ENCODE assay signal across 23 cellular contexts in the genomic region with DNA sequence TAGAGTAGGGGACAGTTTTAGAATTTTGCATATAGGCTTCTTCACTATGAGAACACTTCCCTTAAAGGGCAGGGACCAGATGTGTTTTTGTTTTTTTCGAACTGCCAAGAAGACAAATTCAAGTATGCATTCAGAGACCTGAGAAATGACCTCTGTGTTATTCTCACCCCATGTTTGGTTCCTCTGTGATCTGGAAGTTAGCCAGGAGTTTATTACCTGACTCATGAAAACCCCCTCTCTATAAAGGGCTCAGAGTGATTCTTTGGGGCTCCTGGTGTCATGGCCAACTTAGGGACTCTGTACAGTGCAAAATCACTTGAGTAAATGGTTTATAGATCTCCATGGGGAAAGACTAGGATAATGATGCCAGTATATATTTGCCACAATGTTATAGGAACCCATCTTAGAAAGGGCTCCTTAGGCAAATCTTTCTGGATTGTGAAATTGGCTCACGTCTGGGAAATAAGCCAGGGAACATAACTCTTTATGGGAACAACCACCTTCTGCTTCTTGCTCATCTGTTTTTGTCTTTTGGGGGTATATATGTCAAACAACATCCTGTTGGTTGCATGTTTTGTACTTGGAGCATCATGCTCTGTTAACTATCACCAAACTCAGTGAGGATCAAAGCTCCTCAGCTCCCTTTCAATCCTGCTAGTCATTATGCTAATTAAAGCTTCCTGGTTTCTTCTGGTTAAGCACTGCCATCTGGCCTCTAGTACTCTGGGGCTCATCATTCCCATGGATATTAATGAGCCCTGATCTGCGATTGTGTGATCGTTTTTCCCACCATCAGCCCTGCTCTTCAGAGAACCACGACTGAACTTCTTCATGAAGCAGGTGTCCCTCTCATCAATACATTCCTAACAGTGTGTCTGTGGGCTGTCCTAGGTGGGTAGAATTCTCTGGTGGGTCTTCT.
DNase-seq lines count a peak whose midpoint lies in the region; ATAC-seq and TF ChIP-seq lines count a peak whose summit lies in the region.
"Had no signal": no experiment of that assay in that cellular context is flagged by ENCODE, and none has a peak within 500 bp of the region (broad histone marks: within the 10 kb centered on the region; RNA-seq: fewer than 3 reads in every experiment).

No MANE protein-coding gene starts in this region.

- no peaks in the 10 kb centered on the region for H3K36me3 Mint-ChIP-seq in endodermal cell (ENCODE audit: low read depth)
- H3K36me3 Mint-ChIP-seq: stimulated activated naive B cell treated with anti-CD40 and anti-IgM and Interleukin-4, amounts not matched to agents 10 μg/mL and 1 μg/mL and 100 μg/mL, for 72 hours; WTC11 had no signal

- H3K4me3 ChIP-seq in upper lobe of right lung (no peak overlapping the region), endodermal cell (ENCODE audit: low read length) (no peak overlapping the region)
- H3K4me3 ChIP-seq: prostate gland had no signal

- no peaks in the 10 kb centered on the region for H3K9me3 ChIP-seq in upper lobe of right lung
- no peaks in the 10 kb centered on the region for H3K9me3 ChIP-seq in endodermal cell (ENCODE audit: control insufficient read depth, low read length)
- H3K9me3 ChIP-seq: prostate gland had no signal

- no peak overlapping the region for H3K27ac ChIP-seq in upper lobe of right lung
- no peak overlapping the region for H3K27ac ChIP-seq in endodermal cell (ENCODE audit: low read depth, low read length)
- H3K27ac ChIP-seq: foreskin keratinocyte, prostate gland had no signal

- H3K27me3 ChIP-seq in upper lobe of right lung (no peaks in the 10 kb centered on the region), endodermal cell (ENCODE audit: control insufficient read depth, insufficient read depth, low read length, poor library complexity, severe bottlenecking) (no peaks in the 10 kb centered on the region)
- H3K27me3 ChIP-seq: foreskin keratinocyte had no signal

- no peaks in the 10 kb centered on the region for H3K27me3 Mint-ChIP-seq in endodermal cell (ENCODE audit: insufficient read depth)
- H3K27me3 Mint-ChIP-seq: activated naive CD8-positive, alpha-beta T cell treated with anti-CD3 and anti-CD28 coated beads, Interleukin-2, amount 50 U/mL, for 24 hours; central memory CD8-positive, alpha-beta T cell had no signal

- H3K9me3 Mint-ChIP-seq in endodermal cell = no peaks in the 10 kb centered on the region
- H3K9me3 Mint-ChIP-seq: activated naive CD8-positive, alpha-beta T cell treated with anti-CD3 and anti-CD28 coated beads, Interleukin-2, amount 50 U/mL, for 24 hours; neural crest cell; stimulated activated naive B cell treated with anti-CD40 and anti-IgM and Interleukin-4, amounts not matched to agents 10 μg/mL and 1 μg/mL and 100 μg/mL, for 72 hours had no signal

- TF ChIP-seq CTCF in upper lobe of right lung (IDR thresholded peaks at IDR 0.05) (no peak), endodermal cell (conservative IDR thresholded peaks at IDR 0.05) (no peak)

- H3K4me3 Mint-ChIP-seq in endodermal cell = no peak overlapping the region
- H3K4me3 Mint-ChIP-seq: activated naive CD8-positive, alpha-beta T cell treated with anti-CD3 and anti-CD28 coated beads, Interleukin-2, amount 50 U/mL, for 24 hours; central memory CD8-positive, alpha-beta T cell; neural crest cell; stimulated activated naive B cell treated with anti-CD40 and anti-IgM and Interleukin-4, amounts not matched to agents 10 μg/mL and 1 μg/mL and 100 μg/mL, for 72 hours; WTC11 had no signal

- 93% methylated on average over 3 to 5 of the region's 5 CpGs for WGBS in endodermal cell (ENCODE audit: insufficient coverage in 1 of 2, insufficient read length in 1 of 2), 2 experiments

- no peak overlapping the region for H3K27ac Mint-ChIP-seq in endodermal cell
- H3K27ac Mint-ChIP-seq: activated naive CD8-positive, alpha-beta T cell treated with anti-CD3 and anti-CD28 coated beads, Interleukin-2, amount 50 U/mL, for 24 hours; stimulated activated naive B cell treated with anti-CD40 and anti-IgM and Interleukin-4, amounts not matched to agents 10 μg/mL and 1 μg/mL and 100 μg/mL, for 72 hours; WTC11 had no signal

- H3K9ac ChIP-seq in endodermal cell (ENCODE audit: extremely low read depth, low read length, poor library complexity, severe bottlenecking) = no peak overlapping the region

- no peak for TF ChIP-seq POLR2A in erythroblast (IDR thresholded peaks at IDR 0.05; ENCODE audit: low read length)

- DNase-seq in Right ventricle myocardium inferior (ENCODE audit: missing footprints) (no peak), cardiac septum (ENCODE audit: low spot score) (no peak), T1000 (lab: John Stamatoyannopoulos, UW) (peak; percentile 3), Right ventricle myocardium superior (no peak), upper lobe of right lung (no peak), ureter (ENCODE audit: low spot score) (no peak), erythroblast (lab: John Stamatoyannopoulos, UW) (no peak), endodermal cell (no peak)
- DNase-seq: activated naive CD8-positive, alpha-beta T cell treated with anti-CD3 and anti-CD28 coated beads, Interleukin-2, amount 50 U/mL, for 24 hours; C1 segment of cervical spinal cord; DMS153; effector CD8-positive, alpha-beta T cell; NCI-H187; NCI-H526; OCI-M1; stimulated activated CD4-positive, alpha-beta T cell treated with anti-CD3 and anti-CD28 coated beads, Interleukin-15, amount 100 ng/mL, for 24 hours; stimulated activated naive B cell treated with anti-CD40 and anti-IgM and Interleukin-4, amounts not matched to agents 10 μg/mL and 1 μg/mL and 100 μg/mL, for 72 hours; T-helper 2 cell had no signal

- no peaks in the 10 kb centered on the region for H3K4me1 ChIP-seq in upper lobe of right lung
- no peaks in the 10 kb centered on the region for H3K4me1 ChIP-seq in endodermal cell (ENCODE audit: control insufficient read depth, insufficient read depth, low read length)
- H3K4me1 ChIP-seq: prostate gland had no signal

- no peaks in the 10 kb centered on the region for H3K4me1 Mint-ChIP-seq in endodermal cell
- H3K4me1 Mint-ChIP-seq: activated naive CD8-positive, alpha-beta T cell treated with anti-CD3 and anti-CD28 coated beads, Interleukin-2, amount 50 U/mL, for 24 hours; central memory CD8-positive, alpha-beta T cell; neural crest cell; stimulated activated naive B cell treated with anti-CD40 and anti-IgM and Interleukin-4, amounts not matched to agents 10 μg/mL and 1 μg/mL and 100 μg/mL, for 72 hours had no signal

- H3K36me3 ChIP-seq in upper lobe of right lung (no peaks in the 10 kb centered on the region), endodermal cell (ENCODE audit: control insufficient read depth, insufficient read depth, low read length) (no peaks in the 10 kb centered on the region)
- H3K36me3 ChIP-seq: prostate gland had no signal

- ATAC-seq in Right ventricle myocardium inferior (peak; percentile 2), Right ventricle myocardium superior (ENCODE audit: poor library complexity) (peak; percentile 13), upper lobe of right lung (no peak)
- ATAC-seq: activated naive CD8-positive, alpha-beta T cell treated with anti-CD3 and anti-CD28 coated beads, Interleukin-2, amount 50 U/mL, for 24 hours; foreskin keratinocyte; stimulated activated naive B cell treated with anti-CD40 and anti-IgM and Interleukin-4, amounts not matched to agents 10 μg/mL and 1 μg/mL and 100 μg/mL, for 72 hours; WTC11 had no signal

- intact Hi-C loops in Right ventricle myocardium inferior (cut with DNase I) = no loop called here
- intact Hi-C loops in cardiac septum (cut with DNase I) = no loop called here
- intact Hi-C loops in Right ventricle myocardium superior (cut with DNase I) = no loop called here
- intact Hi-C loops in upper lobe of right lung (cut with DNase I) = no loop called here
